ENCODE assay signal across 8 cellular contexts in genomic region chr3:50568947-50569749, GRCh38. TPM values are rescaled to one million over a fixed set of nuclear protein-coding genes. Genes with fewer than 3 reads are reported as not detected.
A peak's percentile ranks its signal among the peaks of the same experiment; 100 is the strongest.
DNase-seq lines count a peak whose midpoint lies in the region; ATAC-seq and TF ChIP-seq lines count a peak whose summit lies in the region.

Gene HEMK1, plus strand, starts transcription at chr3:50569522. Its CDS starts 1,583 bp downstream, at chr3:50571105.

- WGBS in thyroid gland, 2 donors = 0 to 1% methylated on average over 26 to 35 of the region's 55 CpGs

- H3K9me3 Mint-ChIP-seq in activated naive CD8-positive, alpha-beta T cell treated with anti-CD3 and anti-CD28 coated beads, Interleukin-2, amount 10 ng/mL, durations not matched to agents 7 days and 5 days = no peaks in the 10 kb centered on the region
- peaks cover 8% of the 10 kb centered on the region for H3K9me3 Mint-ChIP-seq in glutamatergic neuron (ENCODE audit: unreplicated experiment)
- no peaks in the 10 kb centered on the region for H3K9me3 Mint-ChIP-seq in osteocyte (ENCODE audit: unreplicated experiment)

- H3K27me3 Mint-ChIP-seq in activated naive CD8-positive, alpha-beta T cell treated with anti-CD3 and anti-CD28 coated beads, Interleukin-2, amount 10 ng/mL, durations not matched to agents 7 days and 5 days = no peaks in the 10 kb centered on the region
- peaks cover 2% of the 10 kb centered on the region for H3K27me3 Mint-ChIP-seq in glutamatergic neuron (ENCODE audit: unreplicated experiment)
- no peaks in the 10 kb centered on the region for H3K27me3 Mint-ChIP-seq in osteocyte (ENCODE audit: unreplicated experiment)

- no peaks in the 10 kb centered on the region for H3K79me2 ChIP-seq in SU-DHL-6 (ENCODE audit: insufficient read depth, low read length)

- CTCF ChIA-PET in GM10248 (lab: Yijun Ruan, JAX) = interaction anchor here (0.9 to 16.2 kb wide), 10 partner anchors 17 to 215 kb away, joined by 3 to 419 read pairs (median 5); partner anchors contain the start of genes CISH and MAPKAPK3

- H3K4me2 ChIP-seq in SU-DHL-6 (ENCODE audit: low read depth, low read length, poor library complexity, severe bottlenecking) = peak within 1 kb of the TSS; percentile 79

- H3K9me3 ChIP-seq in SU-DHL-6 (ENCODE audit: insufficient read depth, low read length) (no peaks in the 10 kb centered on the region), thyroid gland (no peaks in the 10 kb centered on the region)

- H3K27ac ChIP-seq in SU-DHL-6 (ENCODE audit: low read depth, low read length) (peak within 1 kb of the TSS; percentile 45), thyroid gland (peak within 1 kb of the TSS; percentile 83 to 90 (median 86))

- H3K9me2 ChIP-seq in SU-DHL-6 (replicated peaks; ENCODE audit: insufficient read depth, low read length) = no peaks in the 10 kb centered on the region

- TF ChIP-seq CTCF in GM10248 (IDR thresholded peaks at IDR 0.05; ENCODE audit: control extremely low read depth, extremely low read depth, low read depth, missing control alignments) (no peak), SU-DHL-6 (IDR thresholded peaks at IDR 0.05; ENCODE audit: insufficient read depth, low read length, poor library complexity, severe bottlenecking) (no peak), glutamatergic neuron (IDR thresholded peaks at IDR 0.05; ENCODE audit: partially characterized antibody, unreplicated experiment) (no peak), osteocyte (IDR thresholded peaks at IDR 0.05) (no peak), thyroid gland (IDR thresholded peaks at IDR 0.05) (no peak)

- H4K20me1 ChIP-seq in SU-DHL-6 (ENCODE audit: low read depth, low read length) = no peaks in the 10 kb centered on the region

- peak; percentile 55 for ATAC-seq in HG02610 (IDR thresholded peaks at IDR 0.05; ENCODE audit: unreplicated experiment)
- peak; percentile 27 for ATAC-seq in activated naive CD8-positive, alpha-beta T cell treated with anti-CD3 and anti-CD28 coated beads, Interleukin-2, amount 10 ng/mL, durations not matched to agents 7 days and 5 days (ENCODE audit: low read depth)

- H3K36me3 ChIP-seq in SU-DHL-6 (ENCODE audit: low read length) (no peaks in the 10 kb centered on the region), thyroid gland (no peaks in the 10 kb centered on the region)

- POLR2A ChIA-PET in GM10248 (lab: Yijun Ruan, JAX) = interaction anchor here (0.5 to 1.1 kb wide), 9 partner anchors 19 to 816 kb away, joined by 3 to 7 read pairs (median 3); partner anchors contain the start of genes CISH and MANF
- POLR2A ChIA-PET in activated naive CD8-positive, alpha-beta T cell treated with anti-CD3 and anti-CD28 coated beads, Interleukin-2, amount 10 ng/mL, durations not matched to agents 7 days and 5 days (lab: Charles Lee) = interaction anchor here (0.6 to 26.1 kb wide), 23 partner anchors 8 to 1105 kb away, joined by 3 to 3572 read pairs (median 7); partner anchors contain the start of genes CISH, CYB561D2, MANF and MAPKAPK3

- no peaks in the 10 kb centered on the region for H3K27me3 ChIP-seq in SU-DHL-6 (ENCODE audit: low read length)
- no peaks in the 10 kb centered on the region for H3K27me3 ChIP-seq in thyroid gland

- peak within 1 kb of the TSS; percentile 99 for H2AFZ ChIP-seq in SU-DHL-6 (ENCODE audit: low read depth, low read length, severe bottlenecking)

- peak within 1 kb of the TSS; percentile 96 for H3K4me3 Mint-ChIP-seq in activated naive CD8-positive, alpha-beta T cell treated with anti-CD3 and anti-CD28 coated beads, Interleukin-2, amount 10 ng/mL, durations not matched to agents 7 days and 5 days
- peak within 1 kb of the TSS; percentile 94 for H3K4me3 Mint-ChIP-seq in glutamatergic neuron (ENCODE audit: unreplicated experiment)
- peak within 1 kb of the TSS; percentile 97 for H3K4me3 Mint-ChIP-seq in osteocyte (ENCODE audit: unreplicated experiment)

- H3F3A ChIP-seq in SU-DHL-6 (ENCODE audit: insufficient read depth) = peaks cover 6% of the 10 kb centered on the region; the same call in 1 of the 2 replicates

- H3K4me1 ChIP-seq in thyroid gland = peaks cover 24 to 41% of the 10 kb centered on the region in 2 donors

- peak; percentile 99 for DNase-seq in GM10248 (ENCODE audit: extremely low spot score)
- peak; percentile 80 for DNase-seq in NCI-H1092 treated with DMSO at 0.1 percent for 48 hours (lab: John Stamatoyannopoulos, UW)
- peak; percentile 94 for DNase-seq in activated naive CD8-positive, alpha-beta T cell treated with anti-CD3 and anti-CD28 coated beads, Interleukin-2, amount 10 ng/mL, durations not matched to agents 7 days and 5 days
- DNase-seq in glutamatergic neuron = peak; percentile 97
- DNase-seq in osteocyte (ENCODE audit: extremely low spot score, unreplicated experiment) = peak; percentile 98
- DNase-seq in thyroid gland = peak; percentile 99

- peak within 1 kb of the TSS; percentile 99 for H3K27ac Mint-ChIP-seq in activated naive CD8-positive, alpha-beta T cell treated with anti-CD3 and anti-CD28 coated beads, Interleukin-2, amount 10 ng/mL, durations not matched to agents 7 days and 5 days
- peak within 1 kb of the TSS; percentile 91 for H3K27ac Mint-ChIP-seq in glutamatergic neuron (ENCODE audit: unreplicated experiment)
- peak within 1 kb of the TSS; percentile 95 for H3K27ac Mint-ChIP-seq in osteocyte (ENCODE audit: unreplicated experiment)

- peaks cover 59% of the 10 kb centered on the region for H3K4me1 Mint-ChIP-seq in activated naive CD8-positive, alpha-beta T cell treated with anti-CD3 and anti-CD28 coated beads, Interleukin-2, amount 10 ng/mL, durations not matched to agents 7 days and 5 days
- H3K4me1 Mint-ChIP-seq in glutamatergic neuron (ENCODE audit: low read depth, unreplicated experiment) = peaks cover 3% of the 10 kb centered on the region
- peaks cover 17% of the 10 kb centered on the region for H3K4me1 Mint-ChIP-seq in osteocyte (ENCODE audit: unreplicated experiment)

- peak within 1 kb of the TSS; percentile 97 for H3K4me3 ChIP-seq in SU-DHL-6 (ENCODE audit: insufficient read depth, low read length, poor library complexity, severe bottlenecking)
- H3K4me3 ChIP-seq in thyroid gland (replicated peaks in 1 of 3) = peak within 1 kb of the TSS; percentile 15 to 91 (median 41)

- peaks cover 42% of the 10 kb centered on the region for H3K36me3 Mint-ChIP-seq in activated naive CD8-positive, alpha-beta T cell treated with anti-CD3 and anti-CD28 coated beads, Interleukin-2, amount 10 ng/mL, durations not matched to agents 7 days and 5 days
- H3K36me3 Mint-ChIP-seq in glutamatergic neuron (ENCODE audit: unreplicated experiment) (no peaks in the 10 kb centered on the region), osteocyte (ENCODE audit: unreplicated experiment) (no peaks in the 10 kb centered on the region)

- H3K9ac ChIP-seq in SU-DHL-6 (ENCODE audit: low read length) = peak within 1 kb of the TSS; percentile 79

- intact Hi-C loops in thyroid gland (cut with DNase I) = loop anchor here (10.0 kb wide), 1 partner anchor 806 kb away; no protein-coding TSS in a partner anchor

- TF ChIP-seq POLR2A in thyroid gland (IDR thresholded peaks at IDR 0.05) = peak in 1 of 2 donors; percentile 82

RNA-seq across cellular contexts. Expression of gene HEMK1, which starts in this region (rescaled TPM):
- 100 to 1,000 TPM in 1 of 2 experiments, 10 to 100 TPM in 1; 97.4 to 102 TPM for total RNA-seq in activated naive CD8-positive, alpha-beta T cell treated with anti-CD3 and anti-CD28 coated beads, Interleukin-2, amount 10 ng/mL, durations not matched to agents 7 days and 5 days
- total RNA-seq in glutamatergic neuron (ENCODE audit: unreplicated experiment) (21.1 TPM), osteocyte (19.9 and 23.1 TPM in 2 replicates), thyroid gland (10 to 100 TPM; 13.9 to 20.8 (median 17.6) TPM)

Comparison
In these comparisons a context has a peak if more than half of its experiments do, and no peak if none do; other contexts are left out.
1. Peak in every context shown above with its lines: DNase-seq, ATAC-seq, H3K4me3 ChIP-seq and H3K27ac ChIP-seq.